Comparison of ENCODE assay signal across 18 cellular contexts in the genomic region with DNA sequence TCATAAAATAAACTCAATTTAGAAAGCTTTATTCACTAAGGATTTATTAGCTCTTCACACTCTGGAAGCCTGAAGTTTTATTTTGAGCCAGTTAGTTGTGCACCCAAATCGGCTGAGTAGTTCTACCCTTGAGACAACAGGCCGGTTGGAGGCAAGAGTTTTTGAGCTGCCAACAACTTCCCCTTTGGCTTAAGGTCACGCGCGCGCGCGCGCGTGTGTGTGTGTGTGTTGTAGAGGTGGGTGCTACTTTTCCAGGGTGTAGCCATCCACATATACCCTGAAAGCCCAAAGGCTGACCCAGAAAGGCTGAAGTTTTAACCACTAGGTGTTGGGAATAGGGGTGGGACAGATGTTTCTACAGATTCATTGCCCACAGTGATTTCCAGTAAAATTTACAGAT.
"Had no signal": no experiment of that assay in that cellular context is flagged by ENCODE, and none has a peak within 500 bp of the region (broad histone marks: within the 10 kb centered on the region; RNA-seq: fewer than 3 reads in every experiment).

No MANE protein-coding gene starts in this region.

- H3K4me3 ChIP-seq: coronary artery, gastroesophageal sphincter, heart left ventricle, lower lobe of right lung, thyroid gland had no signal

- H3K9me3 ChIP-seq: gastroesophageal sphincter, heart left ventricle, lower lobe of right lung, thyroid gland had no signal

- H3K27me3 ChIP-seq: gastroesophageal sphincter, heart left ventricle, thyroid gland had no signal

- ATAC-seq: gastroesophageal sphincter; heart left ventricle; left colon; lower lobe of right lung; naive thymus-derived CD8-positive, alpha-beta T cell; stimulated activated naive CD8-positive, alpha-beta T cell treated with anti-CD3 and anti-CD28 coated beads, Interleukin-15, Interleukin-2, amounts not matched to agents 100 U/mL and 50 U/mL, for 24 hours had no signal

- DNase-seq: activated B cell treated with CpG ODN at 0.5 μM for 24 hours; activated CD4-positive, alpha-beta T cell treated with anti-CD3 and anti-CD28 coated beads for 4 hours; activated CD4-positive, alpha-beta T cell treated with anti-CD3 and anti-CD28 coated beads, Interleukin-2, amount 50 U/mL, for 48 hours; activated naive CD4-positive, alpha-beta T cell treated with anti-CD3 and anti-CD28 coated beads, Interleukin-2, amount 10 ng/mL, durations not matched to agents 7 days and 5 days; activated T-cell treated with anti-CD3 and anti-CD28 coated beads, Interleukin-2, amount 50 U/mL, for 48 hours; cerebellar nuclear complex; left colon; lower lobe of right lung; naive thymus-derived CD8-positive, alpha-beta T cell; retina; stimulated activated CD4-positive, alpha-beta T cell treated with anti-CD3 and anti-CD28 coated beads, Interleukin-12 subunit alpha, Interleukin-12 subunit beta, amount 100 ng/mL, for 4 hours; stimulated activated CD4-positive, alpha-beta T cell treated with anti-CD3 and anti-CD28 coated beads, Interleukin-4, amount 100 ng/mL, for 4 hours; stimulated activated naive CD8-positive, alpha-beta T cell treated with anti-CD3 and anti-CD28 coated beads, Interleukin-15, Interleukin-2, amounts not matched to agents 100 U/mL and 50 U/mL, for 24 hours; T-helper 9 cell; thyroid gland had no signal

- H3K4me1 ChIP-seq: gastroesophageal sphincter, lower lobe of right lung, thyroid gland had no signal

- H3K27ac ChIP-seq: coronary artery, gastroesophageal sphincter, heart left ventricle, lower lobe of right lung, thyroid gland had no signal

- H3K36me3 ChIP-seq: gastroesophageal sphincter, heart left ventricle, lower lobe of right lung, thyroid gland had no signal
